1 cellular context compared by ENCODE assay signal in the genomic region with DNA sequence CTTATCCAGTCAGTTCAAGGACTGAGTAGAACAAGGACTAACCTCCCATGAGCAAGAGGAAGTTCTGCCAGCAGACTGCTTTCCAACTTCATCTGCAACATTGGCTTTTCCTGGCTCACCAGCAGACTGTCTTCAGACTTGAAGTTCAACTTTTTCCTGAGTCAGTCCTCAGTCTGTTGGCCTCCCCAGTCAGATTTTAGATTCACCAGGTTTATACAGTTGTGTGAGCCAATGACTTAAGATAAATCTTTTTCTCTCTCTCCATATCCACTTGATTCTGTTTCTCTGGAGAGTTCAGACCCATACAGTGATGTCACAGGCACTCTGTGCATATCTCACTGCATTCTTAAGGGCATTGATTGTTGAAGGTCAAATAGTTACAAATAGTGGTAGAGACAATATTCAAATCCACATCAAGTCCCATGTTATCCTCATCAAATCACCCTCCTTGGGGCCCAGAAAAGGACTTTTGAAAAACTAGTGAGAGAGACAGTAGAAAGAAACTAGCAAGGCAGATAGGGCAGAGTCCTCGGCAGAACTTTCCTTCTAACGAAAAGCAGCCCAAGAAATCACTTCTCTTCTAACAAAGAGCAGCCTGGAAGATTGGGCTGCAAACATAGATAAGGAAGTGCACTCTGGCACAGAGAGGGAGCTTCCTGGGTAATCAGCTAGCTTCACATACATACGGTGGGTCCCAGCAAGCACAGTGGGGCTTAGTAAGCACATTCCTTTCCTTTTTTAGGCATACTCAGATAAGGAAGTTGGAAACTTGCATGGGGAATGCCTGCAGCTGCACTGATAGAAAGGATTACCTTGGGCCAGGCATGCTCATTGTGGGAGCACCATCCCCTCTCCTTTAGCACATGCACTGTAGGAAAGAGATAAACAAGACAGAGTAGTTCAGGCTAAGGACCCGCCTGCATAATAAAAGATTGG.
A peak's percentile ranks its signal among the peaks of the same experiment; 100 is the strongest.
TF ChIP-seq lines count a peak whose summit lies in the region.

No MANE protein-coding gene starts in this region.

TF ChIP-seq in K562, 482 proteins besides CTCF, POLR2A, EP300 and RAD21 (continued from another document and continues in another):
- TF ChIP-seq CUX1 (CRISPR knock-in tag; IDR thresholded peaks at IDR 0.05): no peak
- TF ChIP-seq NR2C2 (CRISPR knock-in tag; IDR thresholded peaks at IDR 0.05): no peak
- TF ChIP-seq NR2C2 (tag; IDR thresholded peaks at IDR 0.05): no peak
- no peak for TF ChIP-seq ZNF592 (IDR thresholded peaks at IDR 0.05)
- no peak for TF ChIP-seq ZBTB26 (CRISPR knock-in tag; IDR thresholded peaks at IDR 0.05)
- 0 out of 4 replicates have a peak, but pooled peaks of 1 of the 2 experiments have one; percentile 20 for TF ChIP-seq RCOR1 (IDR thresholded peaks at IDR 0.05; ENCODE audit: borderline replicate concordance in 1 of 2, low read depth in 2 of 2, low read length in 2 of 2)
- TF ChIP-seq ZNF644 (tag; IDR thresholded peaks at IDR 0.05; ENCODE audit: low read depth): no peak
- TF ChIP-seq, protein P1, sequence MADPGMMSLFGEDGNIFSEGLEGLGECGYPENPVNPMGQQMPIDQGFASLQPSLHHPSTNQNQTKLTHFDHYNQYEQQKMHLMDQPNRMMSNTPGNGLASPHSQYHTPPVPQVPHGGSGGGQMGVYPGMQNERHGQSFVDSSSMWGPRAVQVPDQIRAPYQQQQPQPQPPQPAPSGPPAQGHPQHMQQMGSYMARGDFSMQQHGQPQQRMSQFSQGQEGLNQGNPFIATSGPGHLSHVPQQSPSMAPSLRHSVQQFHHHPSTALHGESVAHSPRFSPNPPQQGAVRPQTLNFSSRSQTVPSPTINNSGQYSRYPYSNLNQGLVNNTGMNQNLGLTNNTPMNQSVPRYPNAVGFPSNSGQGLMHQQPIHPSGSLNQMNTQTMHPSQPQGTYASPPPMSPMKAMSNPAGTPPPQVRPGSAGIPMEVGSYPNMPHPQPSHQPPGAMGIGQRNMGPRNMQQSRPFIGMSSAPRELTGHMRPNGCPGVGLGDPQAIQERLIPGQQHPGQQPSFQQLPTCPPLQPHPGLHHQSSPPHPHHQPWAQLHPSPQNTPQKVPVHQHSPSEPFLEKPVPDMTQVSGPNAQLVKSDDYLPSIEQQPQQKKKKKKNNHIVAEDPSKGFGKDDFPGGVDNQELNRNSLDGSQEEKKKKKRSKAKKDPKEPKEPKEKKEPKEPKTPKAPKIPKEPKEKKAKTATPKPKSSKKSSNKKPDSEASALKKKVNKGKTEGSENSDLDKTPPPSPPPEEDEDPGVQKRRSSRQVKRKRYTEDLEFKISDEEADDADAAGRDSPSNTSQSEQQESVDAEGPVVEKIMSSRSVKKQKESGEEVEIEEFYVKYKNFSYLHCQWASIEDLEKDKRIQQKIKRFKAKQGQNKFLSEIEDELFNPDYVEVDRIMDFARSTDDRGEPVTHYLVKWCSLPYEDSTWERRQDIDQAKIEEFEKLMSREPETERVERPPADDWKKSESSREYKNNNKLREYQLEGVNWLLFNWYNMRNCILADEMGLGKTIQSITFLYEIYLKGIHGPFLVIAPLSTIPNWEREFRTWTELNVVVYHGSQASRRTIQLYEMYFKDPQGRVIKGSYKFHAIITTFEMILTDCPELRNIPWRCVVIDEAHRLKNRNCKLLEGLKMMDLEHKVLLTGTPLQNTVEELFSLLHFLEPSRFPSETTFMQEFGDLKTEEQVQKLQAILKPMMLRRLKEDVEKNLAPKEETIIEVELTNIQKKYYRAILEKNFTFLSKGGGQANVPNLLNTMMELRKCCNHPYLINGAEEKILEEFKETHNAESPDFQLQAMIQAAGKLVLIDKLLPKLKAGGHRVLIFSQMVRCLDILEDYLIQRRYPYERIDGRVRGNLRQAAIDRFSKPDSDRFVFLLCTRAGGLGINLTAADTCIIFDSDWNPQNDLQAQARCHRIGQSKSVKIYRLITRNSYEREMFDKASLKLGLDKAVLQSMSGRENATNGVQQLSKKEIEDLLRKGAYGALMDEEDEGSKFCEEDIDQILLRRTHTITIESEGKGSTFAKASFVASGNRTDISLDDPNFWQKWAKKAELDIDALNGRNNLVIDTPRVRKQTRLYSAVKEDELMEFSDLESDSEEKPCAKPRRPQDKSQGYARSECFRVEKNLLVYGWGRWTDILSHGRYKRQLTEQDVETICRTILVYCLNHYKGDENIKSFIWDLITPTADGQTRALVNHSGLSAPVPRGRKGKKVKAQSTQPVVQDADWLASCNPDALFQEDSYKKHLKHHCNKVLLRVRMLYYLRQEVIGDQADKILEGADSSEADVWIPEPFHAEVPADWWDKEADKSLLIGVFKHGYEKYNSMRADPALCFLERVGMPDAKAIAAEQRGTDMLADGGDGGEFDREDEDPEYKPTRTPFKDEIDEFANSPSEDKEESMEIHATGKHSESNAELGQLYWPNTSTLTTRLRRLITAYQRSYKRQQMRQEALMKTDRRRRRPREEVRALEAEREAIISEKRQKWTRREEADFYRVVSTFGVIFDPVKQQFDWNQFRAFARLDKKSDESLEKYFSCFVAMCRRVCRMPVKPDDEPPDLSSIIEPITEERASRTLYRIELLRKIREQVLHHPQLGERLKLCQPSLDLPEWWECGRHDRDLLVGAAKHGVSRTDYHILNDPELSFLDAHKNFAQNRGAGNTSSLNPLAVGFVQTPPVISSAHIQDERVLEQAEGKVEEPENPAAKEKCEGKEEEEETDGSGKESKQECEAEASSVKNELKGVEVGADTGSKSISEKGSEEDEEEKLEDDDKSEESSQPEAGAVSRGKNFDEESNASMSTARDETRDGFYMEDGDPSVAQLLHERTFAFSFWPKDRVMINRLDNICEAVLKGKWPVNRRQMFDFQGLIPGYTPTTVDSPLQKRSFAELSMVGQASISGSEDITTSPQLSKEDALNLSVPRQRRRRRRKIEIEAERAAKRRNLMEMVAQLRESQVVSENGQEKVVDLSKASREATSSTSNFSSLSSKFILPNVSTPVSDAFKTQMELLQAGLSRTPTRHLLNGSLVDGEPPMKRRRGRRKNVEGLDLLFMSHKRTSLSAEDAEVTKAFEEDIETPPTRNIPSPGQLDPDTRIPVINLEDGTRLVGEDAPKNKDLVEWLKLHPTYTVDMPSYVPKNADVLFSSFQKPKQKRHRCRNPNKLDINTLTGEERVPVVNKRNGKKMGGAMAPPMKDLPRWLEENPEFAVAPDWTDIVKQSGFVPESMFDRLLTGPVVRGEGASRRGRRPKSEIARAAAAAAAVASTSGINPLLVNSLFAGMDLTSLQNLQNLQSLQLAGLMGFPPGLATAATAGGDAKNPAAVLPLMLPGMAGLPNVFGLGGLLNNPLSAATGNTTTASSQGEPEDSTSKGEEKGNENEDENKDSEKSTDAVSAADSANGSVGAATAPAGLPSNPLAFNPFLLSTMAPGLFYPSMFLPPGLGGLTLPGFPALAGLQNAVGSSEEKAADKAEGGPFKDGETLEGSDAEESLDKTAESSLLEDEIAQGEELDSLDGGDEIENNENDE (IDR thresholded peaks at IDR 0.05; ENCODE audit: low read depth, low read length): no peak
- TF ChIP-seq NCOA2 (IDR thresholded peaks at IDR 0.05; ENCODE audit: partially characterized antibody in 2 of 2): no peak
- peak; percentile 43 for TF ChIP-seq TEAD4 (IDR thresholded peaks at IDR 0.05; ENCODE audit: low read length)
- no peak for TF ChIP-seq TEAD4 (CRISPR knock-in tag; IDR thresholded peaks at IDR 0.05; ENCODE audit: borderline replicate concordance)
- TF ChIP-seq, protein P2, sequence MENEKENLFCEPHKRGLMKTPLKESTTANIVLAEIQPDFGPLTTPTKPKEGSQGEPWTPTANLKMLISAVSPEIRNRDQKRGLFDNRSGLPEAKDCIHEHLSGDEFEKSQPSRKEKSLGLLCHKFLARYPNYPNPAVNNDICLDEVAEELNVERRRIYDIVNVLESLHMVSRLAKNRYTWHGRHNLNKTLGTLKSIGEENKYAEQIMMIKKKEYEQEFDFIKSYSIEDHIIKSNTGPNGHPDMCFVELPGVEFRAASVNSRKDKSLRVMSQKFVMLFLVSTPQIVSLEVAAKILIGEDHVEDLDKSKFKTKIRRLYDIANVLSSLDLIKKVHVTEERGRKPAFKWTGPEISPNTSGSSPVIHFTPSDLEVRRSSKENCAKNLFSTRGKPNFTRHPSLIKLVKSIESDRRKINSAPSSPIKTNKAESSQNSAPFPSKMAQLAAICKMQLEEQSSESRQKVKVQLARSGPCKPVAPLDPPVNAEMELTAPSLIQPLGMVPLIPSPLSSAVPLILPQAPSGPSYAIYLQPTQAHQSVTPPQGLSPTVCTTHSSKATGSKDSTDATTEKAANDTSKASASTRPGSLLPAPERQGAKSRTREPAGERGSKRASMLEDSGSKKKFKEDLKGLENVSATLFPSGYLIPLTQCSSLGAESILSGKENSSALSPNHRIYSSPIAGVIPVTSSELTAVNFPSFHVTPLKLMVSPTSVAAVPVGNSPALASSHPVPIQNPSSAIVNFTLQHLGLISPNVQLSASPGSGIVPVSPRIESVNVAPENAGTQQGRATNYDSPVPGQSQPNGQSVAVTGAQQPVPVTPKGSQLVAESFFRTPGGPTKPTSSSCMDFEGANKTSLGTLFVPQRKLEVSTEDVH (IDR thresholded peaks at IDR 0.05; ENCODE audit: low read depth, partially characterized antibody): no peak
- TF ChIP-seq HDAC3 (IDR thresholded peaks at IDR 0.05; ENCODE audit: borderline replicate concordance, partially characterized antibody): no peak
- peak; percentile 46 for TF ChIP-seq CCNT2 (IDR thresholded peaks at IDR 0.05; ENCODE audit: borderline replicate concordance, extremely low read depth, insufficient read length, low read depth, low read length)
- TF ChIP-seq MYBL2 (IDR thresholded peaks at IDR 0.05; ENCODE audit: low read depth): no peak
- TF ChIP-seq MYBL2 (CRISPR knock-in tag; IDR thresholded peaks at IDR 0.05; ENCODE audit: borderline replicate concordance): no peak
- TF ChIP-seq VEZF1 (CRISPR knock-in tag; IDR thresholded peaks at IDR 0.05): 0 out of 2 replicates have a peak, but pooled peaks have one; percentile 25
